29 cellular contexts compared by ENCODE assay signal in the genomic region with DNA sequence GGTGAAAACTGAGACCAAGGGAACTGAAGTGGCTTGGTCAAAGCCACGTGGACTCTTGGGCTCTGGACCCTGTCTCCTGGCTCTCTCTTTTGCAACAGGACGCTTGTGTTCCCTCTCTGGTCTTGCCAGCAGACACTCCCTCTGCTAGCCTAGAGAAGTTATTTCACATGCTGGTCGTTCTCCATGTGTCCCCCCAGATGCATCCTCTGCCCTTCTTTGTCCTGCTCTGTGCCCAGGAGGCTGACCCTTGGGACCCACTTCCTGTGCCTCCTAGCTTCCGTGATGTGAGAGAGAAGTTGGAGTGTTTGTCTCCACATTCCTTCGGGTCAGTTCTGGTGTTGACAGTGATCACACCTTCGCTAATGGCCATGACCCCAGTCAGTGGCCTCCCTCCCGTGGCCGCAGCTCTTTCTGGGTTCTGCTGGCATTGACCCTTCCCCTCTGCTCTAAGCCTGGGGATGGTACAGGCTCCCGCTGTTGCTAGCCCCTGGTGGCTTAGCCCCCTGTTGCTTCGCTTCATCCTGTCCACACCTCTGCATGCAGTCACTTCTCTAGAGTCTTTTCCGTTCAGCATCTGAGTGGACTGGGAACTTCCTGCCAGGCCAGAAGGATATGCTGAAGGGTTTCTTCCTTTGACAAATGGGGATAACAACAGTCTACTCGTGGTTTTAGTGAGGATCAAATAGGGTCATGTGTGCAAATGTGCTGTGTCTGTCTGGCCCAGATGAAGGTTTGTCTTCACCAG.
DNase-seq lines count a peak whose midpoint lies in the region; ATAC-seq, FAIRE-seq and TF ChIP-seq lines count a peak whose summit lies in the region.
"Had no signal": no experiment of that assay in that cellular context is flagged by ENCODE, and none has a peak within 500 bp of the region (broad histone marks: within the 10 kb centered on the region; RNA-seq: fewer than 3 reads in every experiment).

No MANE protein-coding gene starts in this region.

- no peaks in the 10 kb centered on the region for H4K20me1 ChIP-seq in astrocyte (ENCODE audit: insufficient read depth, low read length)
- H4K20me1 ChIP-seq in HepG2 (ENCODE audit: insufficient read depth, low read length) = no peaks in the 10 kb centered on the region

- H3K9ac ChIP-seq in astrocyte (ENCODE audit: low read length) = no peak overlapping the region
- no peak overlapping the region for H3K9ac ChIP-seq in HepG2 (ENCODE audit: insufficient read depth, low read depth, low read length)
- H3K9ac ChIP-seq: neural progenitor cell, parathyroid adenoma had no signal

- H3K9me3 ChIP-seq in astrocyte (ENCODE audit: insufficient read depth, low read depth, low read length) (no peaks in the 10 kb centered on the region), HepG2 (ENCODE audit: low read length) (no peaks in the 10 kb centered on the region), spleen (no peaks in the 10 kb centered on the region)
- H3K9me3 ChIP-seq: heart right ventricle, tibial artery had no signal

- no peak overlapping the region for H3K4me3 ChIP-seq in astrocyte (ENCODE audit: insufficient read depth, low read depth, low read length)
- H3K4me3 ChIP-seq in HepG2 (replicated peaks in 1 of 3; ENCODE audit: insufficient read depth in 1 of 3, low read depth in 2 of 3, low read length in 3 of 3) = peak overlapping the region in 1 of 3 experiments; percentile 5; a peak in 1 of 6 replicates
- no peak overlapping the region for H3K4me3 ChIP-seq in spleen
- H3K4me3 ChIP-seq: coronary artery, heart right ventricle, lung, neural progenitor cell, tibial artery had no signal

- H3K36me3 ChIP-seq in astrocyte (ENCODE audit: insufficient read depth, low read length) (no peaks in the 10 kb centered on the region), HepG2 (replicated peaks in 1 of 2; ENCODE audit: control insufficient read depth in 1 of 2, insufficient read depth in 2 of 2, low read length in 2 of 2) (no peaks in the 10 kb centered on the region), spleen (no peaks in the 10 kb centered on the region)
- H3K36me3 ChIP-seq: heart right ventricle, neural progenitor cell, tibial artery had no signal

- 3% methylated on average over 12 of the region's 12 CpGs for WGBS in HepG2 (ENCODE audit: low lambda C conversion rate)
- WGBS in spleen, 5 donors = 67 to 78% (median 74%) methylated on average over 12 of the region's 12 CpGs

- H3K27ac Mint-ChIP-seq in astrocyte (ENCODE audit: unreplicated experiment) (peak overlapping the region; percentile 58), progenitor cell of endocrine pancreas (peak overlapping the region; percentile 88)
- no peak overlapping the region for H3K27ac Mint-ChIP-seq in activated CD8-positive, alpha-beta T cell treated with anti-CD3 and anti-CD28 coated beads for 36 hours
- H3K27ac Mint-ChIP-seq: B cell; CD8-positive, alpha-beta memory T cell; effector memory CD8-positive, alpha-beta T cell; neural progenitor cell; T-helper 17 cell had no signal

- CTCF ChIA-PET in HepG2 (lab: Yijun Ruan, JAX; ENCODE audit: low intra/inter-chr PET ratio, low total read pairs) = no interaction called here
- CTCF ChIA-PET in activated CD8-positive, alpha-beta T cell treated with anti-CD3 and anti-CD28 coated beads for 36 hours (lab: Charles Lee) = no interaction called here

- TF ChIP-seq EP300 in HepG2 (IDR thresholded peaks at IDR 0.05; ENCODE audit: low read depth in 2 of 2, low read length in 2 of 2) (peak in 1 of 2 experiments; percentile 23; a peak in 1 of 4 replicates), HepG2 (CRISPR knock-in tag; IDR thresholded peaks at IDR 0.05; ENCODE audit: borderline replicate concordance) (peak; percentile 35; the same call in 1 of the 2 replicates)

- BruUV-seq in HepG2 (replicated peaks; lab: Mats Ljungman, UMichigan) = no TSS peak

- H3K4me3 Mint-ChIP-seq in astrocyte (ENCODE audit: unreplicated experiment) (no peak overlapping the region), progenitor cell of endocrine pancreas (ENCODE audit: low read depth) (no peak overlapping the region)
- no peak overlapping the region for H3K4me3 Mint-ChIP-seq in activated CD8-positive, alpha-beta T cell treated with anti-CD3 and anti-CD28 coated beads for 36 hours
- H3K4me3 Mint-ChIP-seq: B cell; CD8-positive, alpha-beta memory T cell; effector memory CD8-positive, alpha-beta T cell; neural progenitor cell; T-helper 17 cell had no signal

- H3K4me1 ChIP-seq in astrocyte (ENCODE audit: insufficient read depth, low read length) (no peaks in the 10 kb centered on the region), HepG2 (ENCODE audit: insufficient read depth, low read length) (peaks cover 37% of the 10 kb centered on the region), spleen (peaks cover 4 to 32% (median 18%) of the 10 kb centered on the region in 6 donors)
- H3K4me1 ChIP-seq: parathyroid adenoma had no signal

- H3K36me3 Mint-ChIP-seq in astrocyte (ENCODE audit: low read depth, unreplicated experiment) (no peaks in the 10 kb centered on the region), progenitor cell of endocrine pancreas (ENCODE audit: insufficient read depth) (no peaks in the 10 kb centered on the region)
- H3K36me3 Mint-ChIP-seq in activated CD8-positive, alpha-beta T cell treated with anti-CD3 and anti-CD28 coated beads for 36 hours (ENCODE audit: low read depth) = no peaks in the 10 kb centered on the region
- H3K36me3 Mint-ChIP-seq: CD8-positive, alpha-beta memory T cell; neural progenitor cell had no signal

- H3K4me1 Mint-ChIP-seq in astrocyte (ENCODE audit: low read depth, unreplicated experiment) (peaks cover 27% of the 10 kb centered on the region), progenitor cell of endocrine pancreas (ENCODE audit: low read depth) (peaks cover 48% of the 10 kb centered on the region)
- no peaks in the 10 kb centered on the region for H3K4me1 Mint-ChIP-seq in activated CD8-positive, alpha-beta T cell treated with anti-CD3 and anti-CD28 coated beads for 36 hours (ENCODE audit: low read depth)
- H3K4me1 Mint-ChIP-seq: B cell; CD8-positive, alpha-beta memory T cell; T-helper 17 cell had no signal

- DNase-seq in HT-29 (ENCODE audit: low spot score) (peak; percentile 12), astrocyte (ENCODE audit: low read depth) (no peak), HepG2 (ENCODE audit: low spot score) (peak; percentile 39), progenitor cell of endocrine pancreas (ENCODE audit: low spot score, unreplicated experiment) (no peak), Kasumi-1 (lab: John Stamatoyannopoulos, UW) (no peak), spleen (no peak), NOMO-1 (lab: John Stamatoyannopoulos, UW; ENCODE audit: unreplicated experiment in 2 of 2) (no peak)
- DNase-seq in activated CD8-positive, alpha-beta T cell treated with anti-CD3 and anti-CD28 coated beads for 36 hours = no peak
- DNase-seq: ACHN; activated T-cell treated with anti-CD3 and anti-CD28 coated beads, Interleukin-2, amount 50 U/mL, for 48 hours; caudate nucleus; CD8-positive, alpha-beta memory T cell; DMS153; effector memory CD8-positive, alpha-beta T cell; foreskin fibroblast; heart right ventricle; NCI-H1092 treated with DMSO at 0.1 percent for 48 hours; NCI-H187; stimulated activated CD4-positive, alpha-beta T cell treated with anti-CD3 and anti-CD28 coated beads, Interleukin-2, amount 100 ng/mL, for 48 hours; T-helper 17 cell; tibial artery had no signal

- H3K27ac ChIP-seq in astrocyte (ENCODE audit: low read depth, low read length) (no peak overlapping the region), HepG2 (ENCODE audit: extremely low read length, insufficient read depth, low read length) (no peak overlapping the region), spleen (no peak overlapping the region)
- H3K27ac ChIP-seq: coronary artery, heart right ventricle, neural progenitor cell, parathyroid adenoma, tibial artery had no signal

- no peaks in the 10 kb centered on the region for H3K27me3 ChIP-seq in astrocyte (ENCODE audit: insufficient read depth, low read length)
- H3K27me3 ChIP-seq in HepG2 (ENCODE audit: control insufficient read depth in 1 of 2, insufficient read depth in 2 of 2, low read length in 2 of 2) = no peaks in the 10 kb centered on the region
- no peaks in the 10 kb centered on the region for H3K27me3 ChIP-seq in spleen (replicated peaks in 1 of 7)
- H3K27me3 ChIP-seq: heart right ventricle, neural progenitor cell, tibial artery had no signal

- TF ChIP-seq POLR2A in HepG2 (IDR thresholded peaks at IDR 0.05; ENCODE audit: insufficient read depth in 1 of 2, low read depth in 2 of 2, low read length in 2 of 2) = no peak
- TF ChIP-seq POLR2A in spleen (IDR thresholded peaks at IDR 0.05) = no peak

- ATAC-seq in HepG2 = peak; percentile 65
- ATAC-seq in activated CD8-positive, alpha-beta T cell treated with anti-CD3 and anti-CD28 coated beads for 36 hours = no peak
- ATAC-seq: effector memory CD8-positive, alpha-beta T cell; heart right ventricle; T-helper 17 cell had no signal

- no peak overlapping the region for H3K4me2 ChIP-seq in astrocyte (ENCODE audit: low read length)
- H3K4me2 ChIP-seq in HepG2 (ENCODE audit: low read depth, low read length) = peak overlapping the region; percentile 34
- H3K4me2 ChIP-seq: neural progenitor cell had no signal

- POLR2A ChIA-PET in HepG2 (lab: Yijun Ruan, JAX) = interaction anchor here (1.1 kb wide), 1 partner anchor 575 kb away, joined by 3 read pairs; a partner anchor contains a TSS
- POLR2A ChIA-PET in activated CD8-positive, alpha-beta T cell treated with anti-CD3 and anti-CD28 coated beads for 36 hours (lab: Charles Lee) = interaction anchor here (0.5 to 1.0 kb wide), 2 partner anchors 34 to 320 kb away, joined by 3 read pairs; no protein-coding TSS in a partner anchor

- TF ChIP-seq RAD21 in HepG2 (CRISPR knock-in tag; IDR thresholded peaks at IDR 0.05) = no peak

- in situ Hi-C loops in HepG2 (cut with HindIII; ENCODE audit: extremely low pct_ligation_motif_present, low pct_unique_long_range_greater_than_20kb) = no loop called here

- H3K79me2 ChIP-seq in astrocyte (ENCODE audit: insufficient read depth, low read length) (no peaks in the 10 kb centered on the region), HepG2 (ENCODE audit: insufficient read depth, low read length) (no peaks in the 10 kb centered on the region)
- H3K79me2 ChIP-seq: parathyroid adenoma had no signal

- TF ChIP-seq CTCF in astrocyte (IDR thresholded peaks at IDR 0.05; ENCODE audit: insufficient read depth, low read depth, low read length) (no peak), HepG2 (CRISPR knock-in tag; IDR thresholded peaks at IDR 0.05) (no peak), progenitor cell of endocrine pancreas (IDR thresholded peaks at IDR 0.05; ENCODE audit: unreplicated experiment) (no peak), spleen (IDR thresholded peaks at IDR 0.05 in 8 of 11, conservative IDR thresholded peaks at IDR 0.05 in 3 of 11) (no peak)
- TF ChIP-seq CTCF in activated CD8-positive, alpha-beta T cell treated with anti-CD3 and anti-CD28 coated beads for 36 hours (IDR thresholded peaks at IDR 0.05) = no peak

- no peak for FAIRE-seq in astrocyte (lab: Jason Lieb, UNC)
- FAIRE-seq in HepG2 (lab: Jason Lieb, UNC) = no peak
- FAIRE-seq: GM12892, H54, TTC549 had no signal

- H2AFZ ChIP-seq in astrocyte (ENCODE audit: low read depth, low read length) (no peak overlapping the region), HepG2 (ENCODE audit: low read length) (no peak overlapping the region)
- H2AFZ ChIP-seq: neural progenitor cell, parathyroid adenoma had no signal

- no peaks in the 10 kb centered on the region for H3K27me3 Mint-ChIP-seq in astrocyte (ENCODE audit: low read depth, unreplicated experiment)
- no peaks in the 10 kb centered on the region for H3K27me3 Mint-ChIP-seq in progenitor cell of endocrine pancreas
- H3K27me3 Mint-ChIP-seq in activated CD8-positive, alpha-beta T cell treated with anti-CD3 and anti-CD28 coated beads for 36 hours = peaks cover 3% of the 10 kb centered on the region
- H3K27me3 Mint-ChIP-seq: B cell; effector memory CD8-positive, alpha-beta T cell; T-helper 17 cell had no signal

- H3K9me3 Mint-ChIP-seq in astrocyte (ENCODE audit: unreplicated experiment) (no peaks in the 10 kb centered on the region), progenitor cell of endocrine pancreas (ENCODE audit: low read depth) (no peaks in the 10 kb centered on the region)
- H3K9me3 Mint-ChIP-seq in activated CD8-positive, alpha-beta T cell treated with anti-CD3 and anti-CD28 coated beads for 36 hours = no peaks in the 10 kb centered on the region
- H3K9me3 Mint-ChIP-seq: neural progenitor cell had no signal

- intact Hi-C loops in HepG2 (cut with micrococcal nuclease; ENCODE audit: unreplicated experiment) (no loop called here), spleen (cut with DNase I; ENCODE audit: low total_unique reads) (no loop called here)
- intact Hi-C loops in activated CD8-positive, alpha-beta T cell treated with anti-CD3 and anti-CD28 coated beads for 36 hours (cut with micrococcal nuclease) = no loop called here

Comparison
In these comparisons a context has a peak if more than half of its experiments do, and no peak if none do; other contexts are left out.
1. DNase-seq: peak in HT-29 (single experiment) and HepG2 (single experiment); none in astrocyte (single experiment), progenitor cell of endocrine pancreas (single experiment), Kasumi-1 (0 of 2), spleen (single experiment), NOMO-1 (0 of 2) and activated CD8-positive, alpha-beta T cell treated with anti-CD3 and anti-CD28 coated beads for 36 hours (single experiment).